Comparison of ENCODE assay signal across 12 cellular contexts in the genomic region with DNA sequence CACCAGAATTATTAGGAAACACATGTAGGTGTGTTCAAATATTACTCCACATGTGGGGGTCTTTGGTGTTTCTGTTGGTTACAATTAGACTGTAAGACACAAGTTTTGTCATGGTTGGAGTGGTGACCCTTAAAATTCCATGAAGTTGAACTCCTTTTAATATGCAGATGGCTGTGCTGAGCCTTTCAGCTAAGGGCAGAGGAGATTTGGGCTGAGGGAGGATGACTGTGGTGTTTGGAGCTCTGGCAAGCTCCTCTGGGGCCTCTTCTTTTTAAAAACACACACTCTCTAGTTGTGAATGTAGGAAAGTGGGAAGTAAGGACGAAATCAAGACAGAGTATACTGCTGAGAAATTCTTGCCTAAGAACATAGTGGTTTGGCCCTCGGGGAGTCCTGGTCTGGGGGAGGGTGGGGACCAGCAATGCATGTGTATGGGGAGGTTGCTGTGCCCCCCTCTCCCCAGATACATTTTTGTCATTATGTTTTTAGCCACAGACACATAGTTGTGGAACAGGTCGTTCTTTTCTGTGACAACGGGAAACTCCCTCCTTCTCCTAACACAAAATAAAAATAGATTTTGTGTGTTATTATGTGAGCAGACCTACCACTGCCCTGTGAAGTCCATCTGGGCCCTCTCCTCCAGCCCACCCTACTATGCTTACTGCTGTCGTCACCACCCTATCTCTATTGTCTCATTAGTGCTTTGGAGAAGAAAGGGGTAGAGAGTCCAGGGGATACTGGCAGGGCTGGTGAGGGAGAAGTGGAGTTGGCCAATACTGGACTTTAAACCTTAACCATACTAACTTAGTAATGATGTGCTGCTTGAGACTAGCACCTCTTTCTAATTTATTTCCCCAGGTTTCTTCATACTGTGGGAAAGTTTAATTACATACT. TPM values are rescaled to one million over a fixed set of nuclear protein-coding genes. Genes with fewer than 3 reads are reported as not detected.
DNase-seq lines count a peak whose midpoint lies in the region; ATAC-seq and TF ChIP-seq lines count a peak whose summit lies in the region.
"Had no signal": no experiment of that assay in that cellular context is flagged by ENCODE, and none has a peak within 500 bp of the region (broad histone marks: within the 10 kb centered on the region; RNA-seq: fewer than 3 reads in every experiment).

No MANE protein-coding gene starts in this region.

- H4K20me1 ChIP-seq in hepatocyte (ENCODE audit: insufficient read depth, poor library complexity, severe bottlenecking): peaks cover 7% of the 10 kb centered on the region

- peak overlapping the region; percentile 8 for H3K27ac ChIP-seq in hepatocyte
- H3K27ac ChIP-seq in suprapubic skin: peak overlapping the region; percentile 76

- DNase-seq in T-helper 1 cell: no peak
- DNase-seq in activated T-helper 1 cell treated with anti-CD3 and anti-CD28 coated beads, Interleukin-12 subunit alpha, Interleukin-12 subunit beta, Interleukin-2, Interleukin-4 antibody, amounts not matched to agents 30 ng/mL and 10 ng/mL and 1 ng/mL, durations not matched to agents 14 hours and 24 hours and 36 hours (ENCODE audit: low spot score): no peak
- no peak for DNase-seq in hepatocyte (ENCODE audit: low spot score)
- DNase-seq in suprapubic skin (ENCODE audit: low spot score in 2 of 2): no peak
- DNase-seq in globus pallidus (ENCODE audit: low spot score): no peak
- DNase-seq: NCI-H1105; stimulated activated CD4-positive, alpha-beta T cell treated with anti-CD3 and anti-CD28 coated beads, Interleukin-2, amount 100 ng/mL, for 24 hours had no signal

- H3K27ac Mint-ChIP-seq in T-helper 1 cell treated with Interleukin-12 subunit alpha and Interleukin-12 subunit beta and Interleukin-4 antibody, amounts not matched to agents 30 μg/mL and 1 μg/mL, for 36 hours: peak overlapping the region; percentile 85
- H3K27ac Mint-ChIP-seq in activated T-helper 1 cell treated with anti-CD3 and anti-CD28 coated beads, Interleukin-12 subunit alpha, Interleukin-12 subunit beta, Interleukin-2, Interleukin-4 antibody, amounts not matched to agents 30 ng/mL and 10 ng/mL and 1 ng/mL, durations not matched to agents 14 hours and 24 hours and 36 hours: peak overlapping the region; percentile 86

- no peak for TF ChIP-seq POLR2A in suprapubic skin (IDR thresholded peaks at IDR 0.05)

- ATAC-seq in HG02763 (IDR thresholded peaks at IDR 0.05; ENCODE audit: unreplicated experiment) (no peak), GM18511 (IDR thresholded peaks at IDR 0.05; ENCODE audit: unreplicated experiment) (no peak)
- ATAC-seq: SK-N-SH treated with all-trans-retinoic acid at 6 μM for 48 hours had no signal

- intact Hi-C loops in activated T-helper 1 cell treated with anti-CD3 and anti-CD28 coated beads, Interleukin-12 subunit alpha, Interleukin-12 subunit beta, Interleukin-2, Interleukin-4 antibody, amounts not matched to agents 30 ng/mL and 10 ng/mL and 1 ng/mL, durations not matched to agents 14 hours and 24 hours and 36 hours (cut with micrococcal nuclease): no loop called here

- H3K27me3 Mint-ChIP-seq in T-helper 1 cell treated with Interleukin-12 subunit alpha and Interleukin-12 subunit beta and Interleukin-4 antibody, amounts not matched to agents 30 μg/mL and 1 μg/mL, for 36 hours (ENCODE audit: low read depth): no peaks in the 10 kb centered on the region
- no peaks in the 10 kb centered on the region for H3K27me3 Mint-ChIP-seq in activated T-helper 1 cell treated with anti-CD3 and anti-CD28 coated beads, Interleukin-12 subunit alpha, Interleukin-12 subunit beta, Interleukin-2, Interleukin-4 antibody, amounts not matched to agents 30 ng/mL and 10 ng/mL and 1 ng/mL, durations not matched to agents 14 hours and 24 hours and 36 hours (ENCODE audit: insufficient read depth)
- H3K27me3 Mint-ChIP-seq: brain had no signal

- peak overlapping the region; percentile 34 for H3K4me3 Mint-ChIP-seq in T-helper 1 cell treated with Interleukin-12 subunit alpha and Interleukin-12 subunit beta and Interleukin-4 antibody, amounts not matched to agents 30 μg/mL and 1 μg/mL, for 36 hours
- peak overlapping the region; percentile 15 for H3K4me3 Mint-ChIP-seq in activated T-helper 1 cell treated with anti-CD3 and anti-CD28 coated beads, Interleukin-12 subunit alpha, Interleukin-12 subunit beta, Interleukin-2, Interleukin-4 antibody, amounts not matched to agents 30 ng/mL and 10 ng/mL and 1 ng/mL, durations not matched to agents 14 hours and 24 hours and 36 hours

- no peak overlapping the region for H3K4me2 ChIP-seq in hepatocyte

- no peak overlapping the region for H3K4me3 ChIP-seq in hepatocyte
- peak overlapping the region; percentile 2 for H3K4me3 ChIP-seq in suprapubic skin

- H3K4me1 Mint-ChIP-seq in T-helper 1 cell treated with Interleukin-12 subunit alpha and Interleukin-12 subunit beta and Interleukin-4 antibody, amounts not matched to agents 30 μg/mL and 1 μg/mL, for 36 hours (ENCODE audit: low read depth): peaks cover 85% of the 10 kb centered on the region
- H3K4me1 Mint-ChIP-seq in activated T-helper 1 cell treated with anti-CD3 and anti-CD28 coated beads, Interleukin-12 subunit alpha, Interleukin-12 subunit beta, Interleukin-2, Interleukin-4 antibody, amounts not matched to agents 30 ng/mL and 10 ng/mL and 1 ng/mL, durations not matched to agents 14 hours and 24 hours and 36 hours (ENCODE audit: low read depth): peaks cover 91% of the 10 kb centered on the region

- peaks cover 33% of the 10 kb centered on the region for H3K36me3 Mint-ChIP-seq in T-helper 1 cell treated with Interleukin-12 subunit alpha and Interleukin-12 subunit beta and Interleukin-4 antibody, amounts not matched to agents 30 μg/mL and 1 μg/mL, for 36 hours (ENCODE audit: low read depth)
- peaks cover 31% of the 10 kb centered on the region for H3K36me3 Mint-ChIP-seq in activated T-helper 1 cell treated with anti-CD3 and anti-CD28 coated beads, Interleukin-12 subunit alpha, Interleukin-12 subunit beta, Interleukin-2, Interleukin-4 antibody, amounts not matched to agents 30 ng/mL and 10 ng/mL and 1 ng/mL, durations not matched to agents 14 hours and 24 hours and 36 hours (ENCODE audit: low read depth)

- no peaks in the 10 kb centered on the region for H3K9me2 ChIP-seq in hepatocyte (replicated peaks; ENCODE audit: insufficient read depth)

- 90% methylated on average over 5 of the region's 5 CpGs for WGBS in hepatocyte (ENCODE audit: low lambda C conversion rate, missing lambda C conversion rate)
- WGBS in suprapubic skin: 40% methylated on average over 5 of the region's 5 CpGs

- H3K9me3 ChIP-seq in hepatocyte (ENCODE audit: low read depth): no peaks in the 10 kb centered on the region
- H3K9me3 ChIP-seq in suprapubic skin: no peaks in the 10 kb centered on the region

- H3K27me3 ChIP-seq in hepatocyte (no peaks in the 10 kb centered on the region), suprapubic skin (no peaks in the 10 kb centered on the region)

- H3K4me1 ChIP-seq in hepatocyte (ENCODE audit: insufficient read depth): peaks cover 13% of the 10 kb centered on the region
- H3K4me1 ChIP-seq in suprapubic skin: peaks cover 100% of the 10 kb centered on the region

- no peaks in the 10 kb centered on the region for H3K9me3 Mint-ChIP-seq in T-helper 1 cell treated with Interleukin-12 subunit alpha and Interleukin-12 subunit beta and Interleukin-4 antibody, amounts not matched to agents 30 μg/mL and 1 μg/mL, for 36 hours
- no peaks in the 10 kb centered on the region for H3K9me3 Mint-ChIP-seq in activated T-helper 1 cell treated with anti-CD3 and anti-CD28 coated beads, Interleukin-12 subunit alpha, Interleukin-12 subunit beta, Interleukin-2, Interleukin-4 antibody, amounts not matched to agents 30 ng/mL and 10 ng/mL and 1 ng/mL, durations not matched to agents 14 hours and 24 hours and 36 hours
- H3K9me3 Mint-ChIP-seq: brain had no signal

- no peak overlapping the region for H2AFZ ChIP-seq in hepatocyte

- no peak for TF ChIP-seq EP300 in suprapubic skin (IDR thresholded peaks at IDR 0.05)

- peaks cover 97% of the 10 kb centered on the region for H3K79me2 ChIP-seq in hepatocyte

- H3K36me3 ChIP-seq in hepatocyte (replicated peaks; ENCODE audit: insufficient read depth, low read depth): no peaks in the 10 kb centered on the region
- no peaks in the 10 kb centered on the region for H3K36me3 ChIP-seq in suprapubic skin

- TF ChIP-seq CTCF in hepatocyte (IDR thresholded peaks at IDR 0.05; ENCODE audit: poor library complexity) (no peak), suprapubic skin (IDR thresholded peaks at IDR 0.05) (no peak)

RNA-seq across cellular contexts. Expression of a gene that starts 10.0 kb away (rescaled TPM):
- 105 and 108 TPM in 2 replicates for total RNA-seq in activated T-helper 1 cell treated with anti-CD3 and anti-CD28 coated beads, Interleukin-12 subunit alpha, Interleukin-12 subunit beta, Interleukin-2, Interleukin-4 antibody, amounts not matched to agents 30 ng/mL and 10 ng/mL and 1 ng/mL, durations not matched to agents 14 hours and 24 hours and 36 hours
- total RNA-seq in hepatocyte (65.3 and 95.1 TPM in 2 replicates), suprapubic skin (100 to 1,000 TPM in 3 of 4 donors, 10 to 100 TPM in 1; 88.9 to 236 (median 140) TPM)
- 30.1 and 39.9 TPM in 2 replicates for polyA plus RNA-seq in hepatocyte
